ENCODE assay signal across 10 cellular contexts in genomic region chr13:98171806-98172569, GRCh38. TPM values are rescaled to one million over a fixed set of nuclear protein-coding genes. Genes with fewer than 3 reads are reported as not detected.
A peak's percentile ranks its signal among the peaks of the same experiment; 100 is the strongest.
DNase-seq lines count a peak whose midpoint lies in the region; ATAC-seq and TF ChIP-seq lines count a peak whose summit lies in the region.
"Had no signal": no experiment of that assay in that cellular context is flagged by ENCODE, and none has a peak within 500 bp of the region (broad histone marks: within the 10 kb centered on the region; RNA-seq: fewer than 3 reads in every experiment).

No MANE protein-coding gene starts in this region.

- TF ChIP-seq CTCF in right atrium auricular region (IDR thresholded peaks at IDR 0.05), result no peak

- intact Hi-C loops in posterior vena cava (cut with DNase I), result no loop called here

- peaks cover 32% of the 10 kb centered on the region for H3K27me3 Mint-ChIP-seq in stimulated activated naive CD8-positive, alpha-beta T cell treated with anti-CD3 and anti-CD28 coated beads, Interleukin-15, amount 100 ng/mL, for 72 hours

- no peaks in the 10 kb centered on the region for H3K27me3 ChIP-seq in right atrium auricular region

- no peak overlapping the region for H3K4me3 Mint-ChIP-seq in stimulated activated naive CD8-positive, alpha-beta T cell treated with anti-CD3 and anti-CD28 coated beads, Interleukin-15, amount 100 ng/mL, for 72 hours
- H3K4me3 Mint-ChIP-seq: IgD-negative memory B cell had no signal

- no peaks in the 10 kb centered on the region for H3K4me1 Mint-ChIP-seq in stimulated activated naive CD8-positive, alpha-beta T cell treated with anti-CD3 and anti-CD28 coated beads, Interleukin-15, amount 100 ng/mL, for 72 hours
- H3K4me1 Mint-ChIP-seq: IgD-negative memory B cell had no signal

- no peaks in the 10 kb centered on the region for H3K9me3 ChIP-seq in right atrium auricular region

- H3K27ac Mint-ChIP-seq in stimulated activated naive CD8-positive, alpha-beta T cell treated with anti-CD3 and anti-CD28 coated beads, Interleukin-15, amount 100 ng/mL, for 72 hours, result peak overlapping the region in 1 of 2 donors; percentile 41
- H3K27ac Mint-ChIP-seq: IgD-negative memory B cell had no signal

- DNase-seq in Daoy (ENCODE audit: low read depth) (peak; percentile 41), amniotic epithelial cell (ENCODE audit: low read depth) (peak; percentile 52), right atrium auricular region (ENCODE audit: low spot score) (no peak), posterior vena cava (ENCODE audit: low spot score) (peak; percentile 89), T-helper 1 cell (no peak)
- no peak for DNase-seq in stimulated activated naive CD8-positive, alpha-beta T cell treated with anti-CD3 and anti-CD28 coated beads, Interleukin-15, amount 100 ng/mL, for 72 hours
- DNase-seq: activated CD4-positive, alpha-beta T cell treated with anti-CD3 and anti-CD28 coated beads, Interleukin-2, amount 50 U/mL, for 4 hours had no signal

- H3K4me3 ChIP-seq in right atrium auricular region, result peak overlapping the region in 1 of 2 donors; percentile 27

- ATAC-seq in stimulated activated naive CD8-positive, alpha-beta T cell treated with anti-CD3 and anti-CD28 coated beads, Interleukin-15, amount 100 ng/mL, for 72 hours, result no peak
- ATAC-seq in GM18502 (IDR thresholded peaks at IDR 0.05; ENCODE audit: poor library complexity, unreplicated experiment) (no peak), HG02763 (IDR thresholded peaks at IDR 0.05; ENCODE audit: unreplicated experiment) (no peak)

- H3K27ac ChIP-seq in right atrium auricular region, result peak overlapping the region; percentile 54 to 68

- H3K4me1 ChIP-seq in right atrium auricular region, result peaks cover 0 to 40% of the 10 kb centered on the region in 2 donors

- peaks cover 3% of the 10 kb centered on the region for H3K36me3 ChIP-seq in right atrium auricular region

- no peaks in the 10 kb centered on the region for H3K9me3 Mint-ChIP-seq in stimulated activated naive CD8-positive, alpha-beta T cell treated with anti-CD3 and anti-CD28 coated beads, Interleukin-15, amount 100 ng/mL, for 72 hours

RNA-seq across cellular contexts. Expression of gene RNF113B, which starts 5.1 kb away (rescaled TPM):
- not detected in 2 replicates for total RNA-seq in Daoy (2014; rRNA removed; shearing (Covaris generic))
- not detected for total RNA-seq in right atrium auricular region
- total RNA-seq in posterior vena cava, result not detected

RNA-seq across cellular contexts. Expression of gene FARP1, which starts 29.1 kb away (rescaled TPM):
- total RNA-seq in Daoy (2014; rRNA removed; shearing (Covaris generic)), result 5.0 and 5.2 TPM in 2 replicates
- total RNA-seq in right atrium auricular region, result 10 to 100 TPM; 15.5 to 25.7 TPM
- total RNA-seq in posterior vena cava, result 10 to 100 TPM; 61.4 to 89.2 TPM

Comparison
In these comparisons a context has a peak if more than half of its experiments do, and no peak if none do; other contexts are left out.
1. DNase-seq: peak in Daoy (single experiment), amniotic epithelial cell (single experiment) and posterior vena cava (single experiment); none in right atrium auricular region (single experiment), stimulated activated naive CD8-positive, alpha-beta T cell treated with anti-CD3 and anti-CD28 coated beads, Interleukin-15, amount 100 ng/mL, for 72 hours (0 of 2) and T-helper 1 cell (0 of 5).